Comparison of ENCODE assay signal across 30 cellular contexts in genomic region chr1:162107911-162108310, GRCh38. TPM values are rescaled to one million over a fixed set of nuclear protein-coding genes. Genes with fewer than 3 reads are reported as not detected.
"Had no signal": no experiment of that assay in that cellular context is flagged by ENCODE, and none has a peak within 500 bp of the region (broad histone marks: within the 10 kb centered on the region; RNA-seq: fewer than 3 reads in every experiment).

No MANE protein-coding gene starts in this region.

- DNase-seq: activated CD4-positive, alpha-beta memory T cell treated with anti-CD3 and anti-CD28 coated beads, Interleukin-2, amount 10 ng/mL, durations not matched to agents 7 days and 5 days; activated CD4-positive, alpha-beta T cell treated with anti-CD3 and anti-CD28 coated beads for 36 hours; activated CD4-positive, alpha-beta T cell treated with anti-CD3 and anti-CD28 coated beads, Interleukin-2, amount 50 U/mL, for 1 hour; activated CD8-positive, alpha-beta memory T cell treated with anti-CD3 and anti-CD28 coated beads, Interleukin-2, amount 50 U/mL, for 4 hours; activated gamma-delta T cell treated with Interleukin-2 at 50 U/mL for 16 hours; activated naive CD4-positive, alpha-beta T cell treated with anti-CD3 and anti-CD28 coated beads, Interleukin-2, amount 10 ng/mL, durations not matched to agents 7 days and 5 days; activated naive CD8-positive, alpha-beta T cell treated with anti-CD3 and anti-CD28 coated beads, Interleukin-2, amount 10 ng/mL, durations not matched to agents 7 days and 5 days; activated T-cell treated with anti-CD3 and anti-CD28 coated beads, Interleukin-2, amount 50 U/mL, for 72 hours; adrenal gland; anterior cingulate cortex; IMR-90; Kasumi-1; KBM-7; NCI-H1048; NCI-H146; NCI-H187 treated with DMSO at 0.1 percent for 48 hours; NCI-H2081 treated with DMSO at 0.1 percent for 48 hours; NCI-H2171; NCI-H226; NCI-H526 treated with DMSO at 0.1 percent for 48 hours; NK-92 treated with Interleukin-12 subunit alpha and Interleukin-12 subunit beta, amount 100 ng/mL, for 24 hours; OCI-M1; RPMI8226; SK-N-SH; T-helper 1 cell; WERI-Rb-1 had no signal

- H3K9me3 ChIP-seq: adrenal gland, SK-N-SH had no signal

- H3K4me3 ChIP-seq: adrenal gland had no signal

- ATAC-seq: activated CD4-positive, alpha-beta T cell treated with anti-CD3 and anti-CD28 coated beads for 36 hours; activated T-cell treated with anti-CD3 and anti-CD28 coated beads, Interleukin-2, amount 50 U/mL, for 72 hours; Panc1; Right ventricle myocardium inferior had no signal

- H3K4me1 ChIP-seq: adrenal gland had no signal

- H3K27me3 ChIP-seq: adrenal gland had no signal

- H3K36me3 ChIP-seq: adrenal gland, WERI-Rb-1 had no signal

- H3K27ac ChIP-seq: adrenal gland, WERI-Rb-1 had no signal

RNA-seq across cellular contexts. Expression of gene NOS1AP, which starts 38.4 kb away (rescaled TPM):
- total RNA-seq: activated naive CD8-positive, alpha-beta T cell treated with anti-CD3 and anti-CD28 coated beads, Interleukin-2, amount 10 ng/mL, durations not matched to agents 7 days and 5 days; activated T-helper 2 cell treated with anti-CD3 and anti-CD28 coated beads, Interferon-gamma antibody, Interleukin-2, Interleukin-4, amounts not matched to agents 10 μg/mL and 5 μg/mL and 100 μg/mL, durations not matched to agents 14 hours and 24 hours and 36 hours; T-helper 2 cell treated with Interferon-gamma antibody and Interleukin-4, amounts not matched to agents 100 ng/mL and 5 ng/mL, for 36 hours had no signal
